In genomic region chr13:114066956-114067355, GRCh38 we compare ENCODE assay signal across 9 cellular contexts.
DNase-seq lines count a peak whose midpoint lies in the region; ATAC-seq and TF ChIP-seq lines count a peak whose summit lies in the region.
"Had no signal": no experiment of that assay in that cellular context is flagged by ENCODE, and none has a peak within 500 bp of the region (broad histone marks: within the 10 kb centered on the region; RNA-seq: fewer than 3 reads in every experiment).

No MANE protein-coding gene starts in this region.

- H3K9me3 ChIP-seq in left ventricle myocardium inferior (replicated peaks) (no peaks in the 10 kb centered on the region), mesenchymal stem cell (ENCODE audit: control insufficient read depth, low read length) (no peaks in the 10 kb centered on the region), upper lobe of right lung (no peaks in the 10 kb centered on the region), H9 (ENCODE audit: control insufficient read depth, low read depth, low read length) (no peaks in the 10 kb centered on the region), MG63 (no peaks in the 10 kb centered on the region)

- ATAC-seq in Right ventricle myocardium superior (ENCODE audit: poor library complexity) (no peak), activated B cell treated with CpG ODN at 0.5 μM for 24 hours (ENCODE audit: low read depth) (no peak), upper lobe of right lung (no peak)

- H3K36me3 Mint-ChIP-seq in activated B cell treated with CpG ODN at 0.5 μM for 24 hours (ENCODE audit: low read depth), result peaks cover 17% of the 10 kb centered on the region
- peaks cover 4 to 9% (median 7%) of the 10 kb centered on the region in 3 experiments; a peak in 6 of 7 replicates for H3K36me3 Mint-ChIP-seq in H9 (ENCODE audit: insufficient read depth in 1 of 3, low read depth in 3 of 3)

- no peak overlapping the region for H2BK20ac ChIP-seq in H9 (ENCODE audit: low read depth, low read length, poor library complexity, severe bottlenecking)

- H3K79me1 ChIP-seq in mesenchymal stem cell (replicated peaks; ENCODE audit: low read length, poor library complexity, severe bottlenecking) (peaks cover 3% of the 10 kb centered on the region), H9 (ENCODE audit: insufficient read depth, low read depth, low read length, poor library complexity, severe bottlenecking) (no peaks in the 10 kb centered on the region)

- CTCF ChIA-PET in activated B cell treated with CpG ODN at 0.5 μM for 24 hours (lab: Charles Lee), result no interaction called here

- no peaks in the 10 kb centered on the region for H3K9me3 Mint-ChIP-seq in activated B cell treated with CpG ODN at 0.5 μM for 24 hours
- peaks cover 4 to 5% of the 10 kb centered on the region in 2 experiments; a peak in 4 of 5 replicates for H3K9me3 Mint-ChIP-seq in H9

- H3K4me2 ChIP-seq in mesenchymal stem cell (ENCODE audit: low read length, poor library complexity, severe bottlenecking) (no peak overlapping the region), H9 (ENCODE audit: insufficient read depth, insufficient read length, low read length) (no peak overlapping the region)

- over 99% methylated on average over 6 of the region's 7 CpGs for WGBS in mesenchymal stem cell
- no CpG with 5 or more reads among the region's 7 CpGs for WGBS in H9 (ENCODE audit: extremely low coverage, insufficient read length, low lambda C conversion rate)

- H2AK5ac ChIP-seq in mesenchymal stem cell (ENCODE audit: low read length, severe bottlenecking) (no peak overlapping the region), H9 (ENCODE audit: insufficient read length, low read length) (no peak overlapping the region)

- POLR2A ChIA-PET in activated B cell treated with CpG ODN at 0.5 μM for 24 hours (lab: Charles Lee), result interaction anchor here (0.7 to 2.3 kb wide), 9 partner anchors 9 to 309 kb away, joined by 3 to 25 read pairs (median 6); no protein-coding TSS in a partner anchor

- H3K9ac ChIP-seq in mesenchymal stem cell (ENCODE audit: low read length) (peak overlapping the region; percentile 97), H9 (ENCODE audit: extremely low read depth, insufficient read length, low read length) (no peak overlapping the region)

- H2BK12ac ChIP-seq in mesenchymal stem cell (ENCODE audit: low read length in 2 of 2), result peak overlapping the region in 1 of 2 experiments; percentile 100
- H2BK12ac ChIP-seq in H9 (ENCODE audit: insufficient read length, low read depth, low read length), result no peak overlapping the region

- H3K4me1 ChIP-seq in left ventricle myocardium inferior (peaks cover 67% of the 10 kb centered on the region), mesenchymal stem cell (ENCODE audit: control insufficient read depth, insufficient read depth, low read depth, low read length) (peaks cover 51% of the 10 kb centered on the region), upper lobe of right lung (peaks cover 58% of the 10 kb centered on the region), H9 (ENCODE audit: insufficient read depth, low read length) (no peaks in the 10 kb centered on the region; the same call in 1 of the 2 replicates)

- H3K14ac ChIP-seq in mesenchymal stem cell (ENCODE audit: low read length in 2 of 2) (peak overlapping the region in 1 of 2 experiments; percentile 99), H9 (ENCODE audit: insufficient read depth, low read length) (no peak overlapping the region; the same call in 1 of the 2 replicates)

- H3T11ph ChIP-seq in H9 (ENCODE audit: low read length), result no peak overlapping the region

- H2BK15ac ChIP-seq in mesenchymal stem cell (ENCODE audit: low read depth, poor library complexity, severe bottlenecking), result peak overlapping the region; percentile 91
- no peak overlapping the region for H2BK15ac ChIP-seq in H9 (ENCODE audit: low read depth, low read length)

- H3K23me2 ChIP-seq in H9 (ENCODE audit: insufficient read length, low read depth, low read length, poor library complexity, severe bottlenecking), result no peaks in the 10 kb centered on the region

- H3K4me1 Mint-ChIP-seq in activated B cell treated with CpG ODN at 0.5 μM for 24 hours (peaks cover 69% of the 10 kb centered on the region), H9 (peaks cover 23 to 40% of the 10 kb centered on the region in 2 experiments)

- H4K20me1 ChIP-seq in H9 (ENCODE audit: control insufficient read depth, insufficient read depth, insufficient read length), result no peaks in the 10 kb centered on the region

- H3K27ac ChIP-seq in left ventricle myocardium inferior (replicated peaks) (peak overlapping the region; percentile 93), mesenchymal stem cell (ENCODE audit: low read length, poor library complexity, severe bottlenecking) (no peak overlapping the region), upper lobe of right lung (peak overlapping the region; percentile 92), H9 (ENCODE audit: insufficient read length, low read depth, low read length) (no peak overlapping the region)

- H2BK120ac ChIP-seq in mesenchymal stem cell (ENCODE audit: low read depth, low read length) (peak overlapping the region; percentile 99), H9 (ENCODE audit: low read depth, low read length, poor library complexity, severe bottlenecking) (no peak overlapping the region)

- peak overlapping the region; percentile 100 for H4K91ac ChIP-seq in mesenchymal stem cell (ENCODE audit: low read length)
- H4K91ac ChIP-seq in H9 (ENCODE audit: insufficient read length, low read depth, low read length), result no peak overlapping the region

- H3K4ac ChIP-seq in mesenchymal stem cell (ENCODE audit: low read depth in 1 of 2, low read length in 2 of 2) (peak overlapping the region; percentile 92 to 99), H9 (ENCODE audit: low read depth, low read length) (no peak overlapping the region; the same call in 1 of the 2 replicates)

- intact Hi-C loops in left ventricle myocardium inferior (cut with micrococcal nuclease), result no loop called here
- intact Hi-C loops in Right ventricle myocardium superior (cut with DNase I), result no loop called here
- intact Hi-C loops in activated B cell treated with CpG ODN at 0.5 μM for 24 hours (cut with micrococcal nuclease), result loop anchor here (2.0 to 5.0 kb wide), 2 partner anchors 44 to 160 kb away; no protein-coding TSS in a partner anchor
- intact Hi-C loops in upper lobe of right lung (cut with DNase I), result no loop called here

- H3K36me3 ChIP-seq in left ventricle myocardium inferior (no peaks in the 10 kb centered on the region), mesenchymal stem cell (ENCODE audit: control insufficient read depth in 1 of 2, insufficient read depth in 2 of 2, low read depth in 1 of 2, low read length in 2 of 2) (peaks cover 15 to 43% of the 10 kb centered on the region in 2 experiments), upper lobe of right lung (peaks cover 2% of the 10 kb centered on the region), MG63 (peaks cover 17% of the 10 kb centered on the region)

- H3K18ac ChIP-seq in mesenchymal stem cell (ENCODE audit: low read depth in 1 of 2, low read length in 2 of 2) (peak overlapping the region; percentile 98 to 99), H9 (ENCODE audit: insufficient read length, low read depth, low read length) (no peak overlapping the region)

- no peak overlapping the region for H4K5ac ChIP-seq in H9 (ENCODE audit: insufficient read length, low read depth, low read length)

- H3K27me3 ChIP-seq in left ventricle myocardium inferior (ENCODE audit: low read depth) (no peaks in the 10 kb centered on the region), mesenchymal stem cell (ENCODE audit: control insufficient read depth in 1 of 2, insufficient read depth in 1 of 2, low read length in 2 of 2) (no peaks in the 10 kb centered on the region), upper lobe of right lung (no peaks in the 10 kb centered on the region), H9 (ENCODE audit: insufficient read depth, low read length) (no peaks in the 10 kb centered on the region), MG63 (no peaks in the 10 kb centered on the region)

- peak overlapping the region; percentile 71 for H2BK5ac ChIP-seq in mesenchymal stem cell (ENCODE audit: low read depth, low read length, poor library complexity, severe bottlenecking)
- no peak overlapping the region for H2BK5ac ChIP-seq in H9 (ENCODE audit: insufficient read length, low read length)

- no peak overlapping the region for H2AFZ ChIP-seq in mesenchymal stem cell (ENCODE audit: low read depth, low read length)
- H2AFZ ChIP-seq in H9 (ENCODE audit: low read length), result no peak overlapping the region

- TF ChIP-seq CTCF in left ventricle myocardium inferior (IDR thresholded peaks at IDR 0.05; ENCODE audit: borderline replicate concordance) (no peak), activated B cell treated with CpG ODN at 0.5 μM for 24 hours (IDR thresholded peaks at IDR 0.05) (no peak), upper lobe of right lung (IDR thresholded peaks at IDR 0.05) (no peak), H9 (conservative IDR thresholded peaks at IDR 0.05) (no peak)

- H3K23ac ChIP-seq in mesenchymal stem cell (ENCODE audit: low read length in 2 of 2) (peak overlapping the region; percentile 9 to 31), H9 (ENCODE audit: insufficient read length, low read depth, low read length) (no peak overlapping the region)

- H3K27me3 Mint-ChIP-seq in activated B cell treated with CpG ODN at 0.5 μM for 24 hours (no peaks in the 10 kb centered on the region), H9 (ENCODE audit: low read depth) (peaks cover 2% of the 10 kb centered on the region; the same call in 1 of the 2 replicates)

- peak overlapping the region; percentile 86 for H4K8ac ChIP-seq in mesenchymal stem cell (ENCODE audit: low read length)
- H4K8ac ChIP-seq in H9 (replicated peaks; ENCODE audit: insufficient read length, low read depth, low read length), result no peak overlapping the region

- no peaks in the 10 kb centered on the region for H3K79me2 ChIP-seq in H9 (ENCODE audit: insufficient read depth, low read length)

- no peak overlapping the region for H3K4me3 ChIP-seq in left ventricle myocardium inferior
- H3K4me3 ChIP-seq in mesenchymal stem cell (ENCODE audit: insufficient read depth in 1 of 2, low read depth in 1 of 2, low read length in 2 of 2), result peak overlapping the region in 1 of 2 experiments; percentile 28
- no peak overlapping the region for H3K4me3 ChIP-seq in upper lobe of right lung
- no peak overlapping the region for H3K4me3 ChIP-seq in MG63

- H3K4me3 Mint-ChIP-seq in activated B cell treated with CpG ODN at 0.5 μM for 24 hours (peak overlapping the region; percentile 78), H9 (no peak overlapping the region)

- no peak overlapping the region for H3K56ac ChIP-seq in H9 (ENCODE audit: insufficient read length, low read depth, low read length)

- no peak for DNase-seq in left ventricle myocardium inferior
- DNase-seq in Right ventricle myocardium superior, result no peak
- DNase-seq in activated B cell treated with CpG ODN at 0.5 μM for 24 hours, result no peak
- DNase-seq in mesenchymal stem cell, result no peak
- DNase-seq in upper lobe of right lung, result peak; percentile 40
- DNase-seq in H9, result no peak
- DNase-seq in MG63, result no peak
- DNase-seq in NCI-H1694 (lab: John Stamatoyannopoulos, UW), result no peak
- DNase-seq: NCI-H1417 had no signal

- H3K27ac Mint-ChIP-seq in activated B cell treated with CpG ODN at 0.5 μM for 24 hours, result peak overlapping the region; percentile 92
- H3K27ac Mint-ChIP-seq in H9, result no peak overlapping the region; a peak in 1 of 7 replicates

Comparison
In these comparisons a context has a peak if more than half of its experiments do, and no peak if none do; other contexts are left out.
1. H3K27ac ChIP-seq: peak in left ventricle myocardium inferior (single experiment) and upper lobe of right lung (single experiment); none in mesenchymal stem cell (single experiment) and H9 (single experiment).